8 cellular contexts compared by ENCODE assay signal in the genomic region with DNA sequence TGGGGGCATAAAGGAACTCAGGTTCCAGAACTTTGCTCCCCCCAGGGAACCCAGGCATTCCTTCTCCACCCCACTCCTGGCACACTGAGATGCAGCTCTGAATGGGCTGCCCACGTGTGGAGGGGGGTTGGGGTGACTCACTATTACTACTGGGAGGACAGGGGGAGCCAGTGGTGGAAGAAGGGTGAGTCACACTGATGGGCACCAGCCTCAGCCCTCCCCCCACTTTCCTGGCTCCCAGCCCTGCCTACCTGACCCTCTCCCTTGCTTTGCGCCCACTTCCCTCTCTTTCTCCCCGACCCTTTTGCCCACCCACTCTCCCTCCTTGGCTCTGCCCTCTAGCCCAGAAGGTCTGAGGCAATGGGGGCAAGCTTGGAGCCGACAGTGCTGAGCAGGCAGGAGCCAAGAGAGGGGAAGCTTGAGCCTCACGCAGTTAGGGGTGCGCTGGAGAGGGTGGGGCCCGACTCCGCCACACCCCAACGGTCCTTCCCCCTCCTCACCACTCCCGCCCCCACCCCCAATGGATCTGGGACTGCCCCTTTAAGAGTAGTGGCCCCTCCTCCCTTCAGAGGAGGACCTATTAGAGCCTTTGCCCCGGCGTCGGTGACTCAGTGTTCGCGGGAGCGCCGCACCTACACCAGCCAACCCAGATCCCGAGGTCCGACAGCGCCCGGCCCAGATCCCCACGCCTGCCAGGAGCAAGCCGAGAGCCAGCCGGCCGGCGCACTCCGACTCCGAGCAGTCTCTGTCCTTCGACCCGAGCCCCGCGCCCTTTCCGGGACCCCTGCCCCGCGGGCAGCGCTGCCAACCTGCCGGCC. TPM values are rescaled to one million over a fixed set of nuclear protein-coding genes. Genes with fewer than 3 reads are reported as not detected.
DNase-seq lines count a peak whose midpoint lies in the region; ATAC-seq and TF ChIP-seq lines count a peak whose summit lies in the region.

A gene (plus strand): TSS at position 611 of the 818 bp plus-strand sequence. CDS start 208 bp downstream, outside the sequence.

- H3K4me3 Mint-ChIP-seq in activated CD8-positive, alpha-beta T cell treated with anti-CD3 and anti-CD28 coated beads for 36 hours: peak within 1 kb of the TSS; percentile 85

- H3K9me3 ChIP-seq in ectodermal cell (ENCODE audit: control insufficient read depth, low read length) (no peaks in the 10 kb centered on the region), lower lobe of right lung (no peaks in the 10 kb centered on the region)

- peaks cover 41% of the 10 kb centered on the region for H3K4me1 Mint-ChIP-seq in activated CD8-positive, alpha-beta T cell treated with anti-CD3 and anti-CD28 coated beads for 36 hours (ENCODE audit: low read depth)

- H3K27me3 ChIP-seq in ectodermal cell (ENCODE audit: control insufficient read depth, insufficient read depth, low read length, poor library complexity, severe bottlenecking) (peaks cover 12% of the 10 kb centered on the region), lower lobe of right lung (ENCODE audit: low read depth) (no peaks in the 10 kb centered on the region)

- DNase-seq in AG09309 (ENCODE audit: low read depth): peak; percentile 93
- DNase-seq in NCI-H748 treated with DMSO at 0.1 percent for 48 hours (lab: John Stamatoyannopoulos, UW): peak; percentile 48
- DNase-seq in activated CD8-positive, alpha-beta T cell treated with anti-CD3 and anti-CD28 coated beads for 36 hours: peak; percentile 92
- DNase-seq in lower lobe of right lung: peak; percentile 93
- peak; percentile 57 to 74 (median 68) for DNase-seq in stimulated activated CD4-positive, alpha-beta T cell treated with anti-CD3 and anti-CD28 coated beads, TNF-alpha, amount 100 ng/mL, for 4 hours (ENCODE audit: low read depth in 3 of 3)

- H3K4me3 ChIP-seq in AG09309 (ENCODE audit: control insufficient read depth, low read depth, low read length): peak within 1 kb of the TSS; percentile 93
- peak within 1 kb of the TSS; percentile 48 for H3K4me3 ChIP-seq in ectodermal cell (ENCODE audit: insufficient read depth, low read depth, low read length)
- peak within 1 kb of the TSS; percentile 90 for H3K4me3 ChIP-seq in lower lobe of right lung

- no peak for TF ChIP-seq CTCF in AG09309 (IDR thresholded peaks at IDR 0.05; ENCODE audit: control insufficient read depth, insufficient read depth, low read depth, low read length, missing control alignments)
- TF ChIP-seq CTCF in activated CD8-positive, alpha-beta T cell treated with anti-CD3 and anti-CD28 coated beads for 36 hours (IDR thresholded peaks at IDR 0.05): no peak
- TF ChIP-seq CTCF in lower lobe of right lung (IDR thresholded peaks at IDR 0.05): no peak

- POLR2A ChIA-PET in activated CD8-positive, alpha-beta T cell treated with anti-CD3 and anti-CD28 coated beads for 36 hours (lab: Charles Lee): interaction anchor here (0.6 to 10.2 kb wide), 12 partner anchors 7 to 136 kb away, joined by 3 to 94 read pairs (median 4); a partner anchor contains a TSS

- H3K36me3 ChIP-seq in ectodermal cell (ENCODE audit: control insufficient read depth, insufficient read depth, low read length) (no peaks in the 10 kb centered on the region), lower lobe of right lung (no peaks in the 10 kb centered on the region)

- H3K27ac ChIP-seq in ectodermal cell (ENCODE audit: insufficient read depth, low read depth, low read length, poor library complexity, severe bottlenecking): no peak within 1 kb of the TSS
- H3K27ac ChIP-seq in lower lobe of right lung: peak within 1 kb of the TSS; percentile 99

- WGBS in ectodermal cell, 2 experiments: 1 to 2% methylated on average over 36 to 37 of the region's 37 CpGs

- CTCF ChIA-PET in activated CD8-positive, alpha-beta T cell treated with anti-CD3 and anti-CD28 coated beads for 36 hours (lab: Charles Lee): interaction anchor here (1.4 to 14.1 kb wide), 5 partner anchors 8 to 111 kb away, joined by 3 to 164 read pairs (median 8); no protein-coding TSS in a partner anchor

- peaks cover 30% of the 10 kb centered on the region for H3K4me1 ChIP-seq in ectodermal cell (ENCODE audit: control insufficient read depth, insufficient read depth, low read length)
- peaks cover 37% of the 10 kb centered on the region for H3K4me1 ChIP-seq in lower lobe of right lung

- peaks cover 8% of the 10 kb centered on the region for H3K27me3 Mint-ChIP-seq in activated CD8-positive, alpha-beta T cell treated with anti-CD3 and anti-CD28 coated beads for 36 hours

- peaks cover 4% of the 10 kb centered on the region for H3K36me3 Mint-ChIP-seq in activated CD8-positive, alpha-beta T cell treated with anti-CD3 and anti-CD28 coated beads for 36 hours (ENCODE audit: low read depth)

- no peaks in the 10 kb centered on the region for H3K9me3 Mint-ChIP-seq in activated CD8-positive, alpha-beta T cell treated with anti-CD3 and anti-CD28 coated beads for 36 hours

- peak within 1 kb of the TSS; percentile 87 for H3K27ac Mint-ChIP-seq in activated CD8-positive, alpha-beta T cell treated with anti-CD3 and anti-CD28 coated beads for 36 hours

- intact Hi-C loops in activated CD8-positive, alpha-beta T cell treated with anti-CD3 and anti-CD28 coated beads for 36 hours (cut with micrococcal nuclease): no loop called here
- intact Hi-C loops in lower lobe of right lung (cut with DNase I): no loop called here

- peak; percentile 66 for ATAC-seq in GM19043 (IDR thresholded peaks at IDR 0.05; ENCODE audit: low read depth, unreplicated experiment)
- peak; percentile 62 for ATAC-seq in HG03460 (IDR thresholded peaks at IDR 0.05; ENCODE audit: unreplicated experiment)
- ATAC-seq in activated CD8-positive, alpha-beta T cell treated with anti-CD3 and anti-CD28 coated beads for 36 hours: peak; percentile 89
- peak; percentile 85 to 93 for ATAC-seq in lower lobe of right lung

RNA-seq across cellular contexts. Expression of the gene that starts here (rescaled TPM):
- total RNA-seq in activated CD8-positive, alpha-beta T cell treated with anti-CD3 and anti-CD28 coated beads for 36 hours: 10 to 100 TPM; 51.8 to 56.6 TPM
- polyA plus RNA-seq in ectodermal cell (2013, experiment 1 of 4): 35.3 TPM
- 35.9 TPM for polyA plus RNA-seq in ectodermal cell (2013, experiment 2 of 4)
- 25.6 TPM for polyA plus RNA-seq in ectodermal cell (2013, experiment 3 of 4)
- 30.8 TPM for polyA plus RNA-seq in ectodermal cell (2013, experiment 4 of 4)
- total RNA-seq in lower lobe of right lung: 235 TPM
